27 cellular contexts compared by ENCODE assay signal in the genomic region with DNA sequence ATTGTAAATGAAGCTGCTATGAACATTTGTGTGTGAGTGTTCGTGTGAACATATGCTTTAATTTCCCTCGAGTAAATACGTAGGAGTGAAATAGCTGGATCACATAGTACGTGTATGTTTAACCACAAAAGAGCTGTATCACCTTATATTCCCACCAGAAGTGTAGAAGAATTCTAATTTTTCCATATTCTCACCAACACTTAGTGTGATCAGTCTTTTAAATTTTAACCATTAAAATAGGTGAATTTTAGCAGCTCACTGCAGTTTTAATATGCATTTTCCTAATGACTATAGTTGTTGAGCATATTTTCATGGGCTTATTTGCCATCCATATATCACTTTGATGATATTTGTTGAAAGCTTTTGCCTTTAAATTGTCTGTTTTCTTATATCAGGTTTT.
"Had no signal": no experiment of that assay in that cellular context is flagged by ENCODE, and none has a peak within 500 bp of the region (broad histone marks: within the 10 kb centered on the region; RNA-seq: fewer than 3 reads in every experiment).

No MANE protein-coding gene starts in this region.

- H3K4me1 ChIP-seq: stomach, suprapubic skin, testis, thyroid gland, tibial artery, tibial nerve, transverse colon, upper lobe of left lung, upper lobe of right lung, uterus, vagina had no signal

- H3K27ac ChIP-seq: stomach, suprapubic skin, testis, thoracic aorta, thyroid gland, tibial artery, tibial nerve, transverse colon, upper lobe of left lung, upper lobe of right lung, uterus, vagina had no signal

- H3K4me3 ChIP-seq: stomach, suprapubic skin, testis, thoracic aorta, thyroid gland, tibial artery, tibial nerve, transverse colon, upper lobe of left lung, upper lobe of right lung, uterus, vagina had no signal

- ATAC-seq: stimulated activated effector memory CD8-positive, alpha-beta T cell treated with anti-CD3 and anti-CD28 coated beads, Interleukin-12 subunit alpha, Interleukin-12 subunit beta, amount 100 ng/mL, for 72 hours; stimulated activated memory B cell treated with anti-CD40 and anti-IgM and Interleukin-4, amounts not matched to agents 10 μg/mL and 1 μg/mL and 100 μg/mL, for 72 hours; stimulated activated naive B cell treated with anti-CD40 and anti-IgM and Interleukin-4, amounts not matched to agents 10 μg/mL and 1 μg/mL and 100 μg/mL, for 72 hours; stimulated activated naive CD8-positive, alpha-beta T cell treated with anti-CD3 and anti-CD28 coated beads, Interleukin-15, amount 100 ng/mL, for 72 hours; stimulated activated naive CD8-positive, alpha-beta T cell treated with anti-CD3 and anti-CD28 coated beads, Interleukin-15, Interleukin-2, amounts not matched to agents 100 U/mL and 50 U/mL, for 24 hours; upper lobe of right lung had no signal

- FAIRE-seq: urothelium cell line had no signal

- H3K27me3 ChIP-seq: testis, thyroid gland, tibial nerve, upper lobe of left lung, uterus, vagina had no signal

- H3K9me3 ChIP-seq: stomach, suprapubic skin, testis, thoracic aorta, thyroid gland, transverse colon, upper lobe of right lung, uterus, vagina had no signal

- H3K36me3 ChIP-seq: stomach, suprapubic skin, thoracic aorta, thyroid gland, tibial artery, tibial nerve, transverse colon, upper lobe of left lung, upper lobe of right lung, uterus, vagina had no signal

- DNase-seq: stimulated activated CD4-positive, alpha-beta T cell treated with anti-CD3 and anti-CD28 coated beads, Interleukin-2, amount 100 ng/mL, for 48 hours; stimulated activated CD4-positive, alpha-beta T cell treated with anti-CD3 and anti-CD28 coated beads, Interleukin-4, amount 100 ng/mL, for 1 hour; stimulated activated CD4-positive, alpha-beta T cell treated with anti-CD3 and anti-CD28 coated beads, Interleukin-4, amount 100 ng/mL, for 24 hours; stimulated activated CD4-positive, alpha-beta T cell treated with anti-CD3 and anti-CD28 coated beads, Interleukin-4, amount 100 ng/mL, for 4 hours; stimulated activated CD8-positive, alpha-beta memory T cell treated with anti-CD3 and anti-CD28 coated beads, Interleukin-4, amount 100 ng/mL, for 48 hours; stimulated activated naive B cell treated with anti-CD40 and anti-IgM and Interleukin-4, amounts not matched to agents 10 μg/mL and 1 μg/mL and 100 μg/mL, for 72 hours; stimulated activated naive CD4-positive, alpha-beta T cell; stimulated activated naive CD4-positive, alpha-beta T cell treated with Interleukin-2 at 50 U/mL for 16 hours; stimulated activated naive CD8-positive, alpha-beta T cell treated with anti-CD3 and anti-CD28 coated beads, Interleukin-15, amount 100 ng/mL, for 72 hours; stimulated activated naive CD8-positive, alpha-beta T cell treated with anti-CD3 and anti-CD28 coated beads, Interleukin-15, Interleukin-2, amounts not matched to agents 100 U/mL and 50 U/mL, for 24 hours; stomach; substantia nigra; testis; thyroid gland; tibial artery; transverse colon; trophoblast cell; upper lobe of left lung; upper lobe of right lung; uterus had no signal
